In the genomic region with DNA sequence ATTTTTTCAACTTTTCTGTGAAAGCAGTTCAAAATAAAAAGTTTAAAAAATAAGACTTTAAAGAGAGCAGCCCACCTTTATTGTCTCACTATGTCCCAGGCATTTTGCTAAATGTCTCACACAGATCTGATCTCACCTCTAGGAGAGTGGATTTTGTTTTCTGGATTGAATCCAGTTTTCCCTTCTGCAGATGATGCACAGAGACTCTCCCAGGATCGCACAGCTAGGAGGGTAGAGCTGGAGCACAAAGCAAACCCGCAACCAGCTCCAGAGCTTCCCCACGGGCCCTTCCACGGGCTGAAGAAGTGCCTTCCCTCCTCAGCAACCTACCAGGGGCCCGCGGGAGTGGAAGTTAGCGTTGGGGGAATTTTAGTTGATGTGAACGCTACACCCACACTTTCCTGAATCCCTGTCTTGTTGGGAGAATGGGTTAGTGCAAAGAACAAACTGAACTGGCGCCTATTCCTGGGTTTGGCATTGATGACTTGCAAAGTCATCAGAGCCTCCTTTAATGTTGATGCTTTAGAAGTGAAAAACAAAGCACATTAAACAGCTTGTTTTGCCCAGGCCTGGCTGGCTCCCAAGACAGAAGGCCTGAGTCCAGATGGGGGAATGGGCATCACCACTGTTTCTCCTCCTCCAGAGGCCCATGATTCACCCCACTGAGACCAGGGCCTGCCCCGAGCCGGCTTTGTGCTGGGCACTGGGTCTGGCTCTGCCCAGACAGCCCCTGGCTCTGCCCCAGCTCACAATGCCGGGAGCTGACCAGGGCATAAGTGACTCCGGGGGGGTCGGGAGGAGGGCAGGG, we compare ENCODE assay signal across 11 cellular contexts. TPM values are rescaled to one million over a fixed set of nuclear protein-coding genes. Genes with fewer than 3 reads are reported as not detected.
DNase-seq lines count a peak whose midpoint lies in the region; TF ChIP-seq lines count a peak whose summit lies in the region.
"Had no signal": no experiment of that assay in that cellular context is flagged by ENCODE, and none has a peak within 500 bp of the region (broad histone marks: within the 10 kb centered on the region; RNA-seq: fewer than 3 reads in every experiment).

No MANE protein-coding gene starts in this region.

- 55 to 73% (median 70%) methylated on average over 14 of the region's 14 CpGs for WGBS in stomach, 5 donors

- H3K27ac ChIP-seq in breast epithelium (peak overlapping the region; percentile 64 to 76), stomach (peak overlapping the region in 4 of 5 donors; percentile 26 to 53 (median 48))

- H3K36me3 ChIP-seq in breast epithelium (no peaks in the 10 kb centered on the region), stomach (no peaks in the 10 kb centered on the region), H7 (replicated peaks; ENCODE audit: control insufficient read depth, insufficient read depth, low read length) (no peaks in the 10 kb centered on the region)

- H3K36me3 Mint-ChIP-seq in activated T-helper 2 cell treated with anti-CD3 and anti-CD28 coated beads, Interferon-gamma antibody, Interleukin-2, Interleukin-4, amounts not matched to agents 10 μg/mL and 5 μg/mL and 100 μg/mL, durations not matched to agents 14 hours and 24 hours and 36 hours (ENCODE audit: low read depth): no peaks in the 10 kb centered on the region

- TF ChIP-seq POLR2A in breast epithelium (IDR thresholded peaks at IDR 0.05) (no peak), stomach (IDR thresholded peaks at IDR 0.05) (no peak)

- H3K27me3 ChIP-seq in breast epithelium (no peaks in the 10 kb centered on the region), stomach (no peaks in the 10 kb centered on the region), H7 (ENCODE audit: control insufficient read depth, insufficient read depth, low read length) (peaks cover 6% of the 10 kb centered on the region)

- H3K9me3 ChIP-seq in breast epithelium (no peaks in the 10 kb centered on the region), stomach (no peaks in the 10 kb centered on the region)

- H3K4me3 ChIP-seq in breast epithelium: peak overlapping the region in 1 of 3 donors; percentile 7
- H3K4me3 ChIP-seq in stomach: no peak overlapping the region
- no peak overlapping the region for H3K4me3 ChIP-seq in H7 (ENCODE audit: insufficient read depth, low read depth, low read length)

- peak; percentile 38 for DNase-seq in GOT3 (lab: John Stamatoyannopoulos, UW)
- no peak for DNase-seq in breast epithelium (ENCODE audit: low spot score in 2 of 2)
- peak in 47 of 51 donors; percentile 28 to 93 (median 73) for DNase-seq in hypothalamus (lab: John Stamatoyannopoulos, UW)
- no peak for DNase-seq in stomach
- no peak for DNase-seq in H7
- DNase-seq in activated T-helper 2 cell treated with anti-CD3 and anti-CD28 coated beads, Interferon-gamma antibody, Interleukin-2, Interleukin-4, amounts not matched to agents 10 μg/mL and 5 μg/mL and 100 μg/mL, durations not matched to agents 14 hours and 24 hours and 36 hours (ENCODE audit: low spot score): no peak
- DNase-seq in NCI-H2029 treated with DMSO at 0.1 percent for 48 hours (lab: John Stamatoyannopoulos, UW): no peak
- no peak for DNase-seq in NCI-H2171 treated with DMSO at 0.1 percent for 48 hours (lab: John Stamatoyannopoulos, UW)
- DNase-seq: activated T-cell treated with anti-CD3 and anti-CD28 coated beads, Interleukin-2, amount 50 U/mL, for 4 hours; DND-41; NCI-H510A treated with DMSO at 0.1 percent for 48 hours had no signal

- H3K9me3 Mint-ChIP-seq in activated T-helper 2 cell treated with anti-CD3 and anti-CD28 coated beads, Interferon-gamma antibody, Interleukin-2, Interleukin-4, amounts not matched to agents 10 μg/mL and 5 μg/mL and 100 μg/mL, durations not matched to agents 14 hours and 24 hours and 36 hours: no peaks in the 10 kb centered on the region
- H3K9me3 Mint-ChIP-seq: activated T-cell treated with anti-CD3 and anti-CD28 coated beads, Interleukin-2, amount 50 U/mL, for 4 hours had no signal

- H3K4me1 ChIP-seq in breast epithelium (peaks cover 0 to 3% of the 10 kb centered on the region in 2 donors), stomach (peaks cover 12 to 43% (median 29%) of the 10 kb centered on the region in 4 donors)

- H3K27me3 Mint-ChIP-seq in activated T-helper 2 cell treated with anti-CD3 and anti-CD28 coated beads, Interferon-gamma antibody, Interleukin-2, Interleukin-4, amounts not matched to agents 10 μg/mL and 5 μg/mL and 100 μg/mL, durations not matched to agents 14 hours and 24 hours and 36 hours (ENCODE audit: low read depth): peaks cover 14% of the 10 kb centered on the region

- H3K27ac Mint-ChIP-seq in activated T-helper 2 cell treated with anti-CD3 and anti-CD28 coated beads, Interferon-gamma antibody, Interleukin-2, Interleukin-4, amounts not matched to agents 10 μg/mL and 5 μg/mL and 100 μg/mL, durations not matched to agents 14 hours and 24 hours and 36 hours: no peak overlapping the region

- H3K4me1 Mint-ChIP-seq in activated T-helper 2 cell treated with anti-CD3 and anti-CD28 coated beads, Interferon-gamma antibody, Interleukin-2, Interleukin-4, amounts not matched to agents 10 μg/mL and 5 μg/mL and 100 μg/mL, durations not matched to agents 14 hours and 24 hours and 36 hours (ENCODE audit: low read depth): no peaks in the 10 kb centered on the region

- TF ChIP-seq CTCF in breast epithelium (IDR thresholded peaks at IDR 0.05): no peak
- TF ChIP-seq CTCF in stomach (IDR thresholded peaks at IDR 0.05): no peak

- no peak for TF ChIP-seq EP300 in stomach (IDR thresholded peaks at IDR 0.05)

- intact Hi-C loops in breast epithelium (cut with DNase I; ENCODE audit: low total_unique reads): loop anchor here (2.0 kb wide), 1 partner anchor 31 kb away; no protein-coding TSS in a partner anchor
- intact Hi-C loops in stomach (cut with DNase I; ENCODE audit: low total_unique reads): no loop called here
- intact Hi-C loops in activated T-helper 2 cell treated with anti-CD3 and anti-CD28 coated beads, Interferon-gamma antibody, Interleukin-2, Interleukin-4, amounts not matched to agents 10 μg/mL and 5 μg/mL and 100 μg/mL, durations not matched to agents 14 hours and 24 hours and 36 hours (cut with micrococcal nuclease): no loop called here

- H3K4me3 Mint-ChIP-seq in activated T-helper 2 cell treated with anti-CD3 and anti-CD28 coated beads, Interferon-gamma antibody, Interleukin-2, Interleukin-4, amounts not matched to agents 10 μg/mL and 5 μg/mL and 100 μg/mL, durations not matched to agents 14 hours and 24 hours and 36 hours (ENCODE audit: low read depth): no peak overlapping the region
- H3K4me3 Mint-ChIP-seq: activated T-cell treated with anti-CD3 and anti-CD28 coated beads, Interleukin-2, amount 50 U/mL, for 4 hours had no signal

RNA-seq across cellular contexts. Expression of gene C2CD2, which starts 6.0 kb away (rescaled TPM):
- 10 to 100 TPM; 37.0 to 73.8 (median 41.6) TPM for total RNA-seq in breast epithelium
- total RNA-seq in stomach: 10 to 100 TPM; 13.4 to 31.9 (median 18.7) TPM
- polyA plus RNA-seq in stomach: 1 to 10 TPM; 4.6 to 9.5 (median 6.1) TPM
- total RNA-seq in H7 (2014; rRNA removed; shearing (Covaris generic)): 9.8 and 12.5 TPM in 2 replicates
- total RNA-seq in activated T-helper 2 cell treated with anti-CD3 and anti-CD28 coated beads, Interferon-gamma antibody, Interleukin-2, Interleukin-4, amounts not matched to agents 10 μg/mL and 5 μg/mL and 100 μg/mL, durations not matched to agents 14 hours and 24 hours and 36 hours: 8.6 and 11.1 TPM in 2 replicates

Comparison
In these comparisons a context has a peak if more than half of its experiments do, and no peak if none do; other contexts are left out.
1. DNase-seq: peak in GOT3 (single experiment) and hypothalamus (47 of 51); none in breast epithelium (0 of 2), stomach (single experiment), H7 (single experiment), activated T-helper 2 cell treated with anti-CD3 and anti-CD28 coated beads, Interferon-gamma antibody, Interleukin-2, Interleukin-4, amounts not matched to agents 10 μg/mL and 5 μg/mL and 100 μg/mL, durations not matched to agents 14 hours and 24 hours and 36 hours (single experiment), NCI-H2029 treated with DMSO at 0.1 percent for 48 hours (single experiment) and NCI-H2171 treated with DMSO at 0.1 percent for 48 hours (single experiment).